8 cellular contexts compared by ENCODE assay signal in the genomic region with DNA sequence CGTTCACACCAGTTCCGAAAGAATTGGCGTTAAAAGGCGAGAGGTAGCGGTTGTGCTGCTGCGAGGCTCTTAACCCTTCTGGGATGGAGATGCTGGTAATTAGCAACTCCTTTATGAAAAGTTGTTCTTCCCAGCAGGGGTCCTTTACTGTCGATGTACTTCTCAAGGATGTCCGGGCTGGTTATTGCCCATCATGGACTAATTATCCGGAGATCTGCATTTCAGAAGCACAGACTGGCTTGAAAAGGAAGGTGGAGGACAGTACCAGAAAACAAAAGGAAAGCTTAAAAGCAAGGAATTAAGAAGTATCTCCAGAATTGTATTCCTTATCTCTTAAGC. TPM values are rescaled to one million over a fixed set of nuclear protein-coding genes. Genes with fewer than 3 reads are reported as not detected.
DNase-seq lines count a peak whose midpoint lies in the region; ATAC-seq, FAIRE-seq and TF ChIP-seq lines count a peak whose summit lies in the region.

No MANE protein-coding gene starts in this region.

- peak overlapping the region; percentile 23 for H3K27ac Mint-ChIP-seq in activated naive CD8-positive, alpha-beta T cell treated with anti-CD3 and anti-CD28 coated beads, Interleukin-2, amount 50 U/mL, for 24 hours

- peaks cover 20% of the 10 kb centered on the region for H3K4me1 Mint-ChIP-seq in activated naive CD8-positive, alpha-beta T cell treated with anti-CD3 and anti-CD28 coated beads, Interleukin-2, amount 50 U/mL, for 24 hours

- peak overlapping the region; percentile 84 for H3K27ac ChIP-seq in cardiac muscle cell
- peak overlapping the region; percentile 72 to 85 for H3K27ac ChIP-seq in uterus
- no peak overlapping the region for H3K27ac ChIP-seq in small intestine (ENCODE audit: low read depth in 1 of 2, low read length in 1 of 2)

- no peaks in the 10 kb centered on the region for H3K9me3 ChIP-seq in cardiac muscle cell (ENCODE audit: low read depth)
- H3K9me3 ChIP-seq in uterus = no peaks in the 10 kb centered on the region
- H3K9me3 ChIP-seq in small intestine (ENCODE audit: control insufficient read depth, low read depth) = no peaks in the 10 kb centered on the region

- ATAC-seq in left cardiac atrium (no peak), HG03469 (IDR thresholded peaks at IDR 0.05; ENCODE audit: unreplicated experiment) (no peak), HG03521 (IDR thresholded peaks at IDR 0.05; ENCODE audit: unreplicated experiment) (no peak)
- no peak for ATAC-seq in activated naive CD8-positive, alpha-beta T cell treated with anti-CD3 and anti-CD28 coated beads, Interleukin-2, amount 50 U/mL, for 24 hours

- TF ChIP-seq POLR2A in lower leg skin (IDR thresholded peaks at IDR 0.05) (no peak), uterus (IDR thresholded peaks at IDR 0.05) (no peak)

- TF ChIP-seq CTCF in cardiac muscle cell (IDR thresholded peaks at IDR 0.05; ENCODE audit: low read depth, low read length) (no peak), lower leg skin (IDR thresholded peaks at IDR 0.05) (no peak), uterus (IDR thresholded peaks at IDR 0.05) (no peak)

- H3K36me3 Mint-ChIP-seq in activated naive CD8-positive, alpha-beta T cell treated with anti-CD3 and anti-CD28 coated beads, Interleukin-2, amount 50 U/mL, for 24 hours (ENCODE audit: low read depth) = peaks cover 17% of the 10 kb centered on the region

- H3K27me3 ChIP-seq in cardiac muscle cell = peaks cover 24% of the 10 kb centered on the region
- H3K27me3 ChIP-seq in uterus = no peaks in the 10 kb centered on the region
- H3K27me3 ChIP-seq in small intestine (ENCODE audit: control insufficient read depth in 2 of 2, insufficient read depth in 2 of 2, low read length in 2 of 2) = no peaks in the 10 kb centered on the region

- no peak for FAIRE-seq in small intestine (lab: Jason Lieb, UNC)

- H3K4me3 Mint-ChIP-seq in activated naive CD8-positive, alpha-beta T cell treated with anti-CD3 and anti-CD28 coated beads, Interleukin-2, amount 50 U/mL, for 24 hours = peak overlapping the region; percentile 75

- WGBS in lower leg skin, 2 donors = 5 to 6% methylated on average over 9 of the region's 9 CpGs
- WGBS in small intestine, 3 donors = 27 to 49% (median 38%) methylated on average over 9 of the region's 9 CpGs

- peaks cover 10% of the 10 kb centered on the region for H3K4me1 ChIP-seq in cardiac muscle cell (ENCODE audit: low read depth)
- H3K4me1 ChIP-seq in uterus = no peaks in the 10 kb centered on the region
- H3K4me1 ChIP-seq in small intestine (ENCODE audit: control insufficient read depth in 2 of 2, insufficient read depth in 1 of 2, low read depth in 1 of 2, low read length in 1 of 2) = peaks cover 0 to 1% of the 10 kb centered on the region in 2 donors

- intact Hi-C loops in left cardiac atrium (cut with DNase I) (loop anchor here in 1 of 2 donors (10.0 kb wide), 1 partner anchor 85 kb away; no protein-coding TSS in a partner anchor), lower leg skin (cut with DNase I; ENCODE audit: low total_unique reads) (no loop called here), uterus (cut with DNase I; ENCODE audit: low total_unique reads) (loop anchor here (1.0 kb wide), 1 partner anchor 62 kb away; no protein-coding TSS in a partner anchor)

- DNase-seq in cardiac muscle cell (ENCODE audit: low read depth in 1 of 2, low spot score in 1 of 2) (no peak), left cardiac atrium (no peak), lower leg skin (ENCODE audit: low spot score in 2 of 2) (no peak), uterus (no peak), small intestine (no peak)
- DNase-seq in activated naive CD8-positive, alpha-beta T cell treated with anti-CD3 and anti-CD28 coated beads, Interleukin-2, amount 50 U/mL, for 24 hours = no peak

- no peaks in the 10 kb centered on the region for H3K9me3 Mint-ChIP-seq in activated naive CD8-positive, alpha-beta T cell treated with anti-CD3 and anti-CD28 coated beads, Interleukin-2, amount 50 U/mL, for 24 hours

- peaks cover 46% of the 10 kb centered on the region for H3K27me3 Mint-ChIP-seq in activated naive CD8-positive, alpha-beta T cell treated with anti-CD3 and anti-CD28 coated beads, Interleukin-2, amount 50 U/mL, for 24 hours

- H3K4me3 ChIP-seq in cardiac muscle cell (peak overlapping the region; percentile 51), lower leg skin (ENCODE audit: low read depth, poor library complexity, severe bottlenecking) (peak overlapping the region; percentile 47), uterus (peak overlapping the region; percentile 49 to 72), small intestine (ENCODE audit: low read depth in 1 of 2, low read length in 2 of 2) (no peak overlapping the region)

- no peaks in the 10 kb centered on the region for H3K36me3 ChIP-seq in cardiac muscle cell
- H3K36me3 ChIP-seq in uterus = no peaks in the 10 kb centered on the region
- H3K36me3 ChIP-seq in small intestine (ENCODE audit: control insufficient read depth in 2 of 2, insufficient read depth in 2 of 2, low read length in 2 of 2) = no peaks in the 10 kb centered on the region

RNA-seq across cellular contexts. Expression of a gene that starts 1.4 kb away (rescaled TPM):
- total RNA-seq in cardiac muscle cell (93.1 and 144 TPM in 2 replicates), left cardiac atrium (10 to 100 TPM; 79.7 to 81.3 TPM), lower leg skin (10 to 100 TPM; 39.9 to 83.2 (median 49.0) TPM), uterus (10 to 100 TPM in 3 of 4 donors, 1 to 10 TPM in 1; 9.5 to 31.5 (median 18.5) TPM)
- polyA plus RNA-seq in cardiac muscle cell (114 and 133 TPM in 2 replicates), small intestine (1 to 10 TPM; 2.0 to 6.7 (median 2.4) TPM)

Comparison
In these comparisons a context has a peak if more than half of its experiments do, and no peak if none do; other contexts are left out.
1. H3K27ac ChIP-seq: peak in cardiac muscle cell (single experiment) and uterus (2 of 2); none in small intestine (0 of 2).
2. H3K4me3 ChIP-seq: peak in cardiac muscle cell (single experiment), lower leg skin (single experiment) and uterus (2 of 2); none in small intestine (0 of 2).